Comparison of ENCODE assay signal across 19 cellular contexts in genomic region chrX:151085207-151085606, GRCh38.
"Had no signal": no experiment of that assay in that cellular context is flagged by ENCODE, and none has a peak within 500 bp of the region (broad histone marks: within the 10 kb centered on the region; RNA-seq: fewer than 3 reads in every experiment).

No MANE protein-coding gene starts in this region.

- H3K36me3 Mint-ChIP-seq: immature natural killer cell; memory B cell; mesothelial cell of epicardium; natural killer cell; stimulated activated naive B cell treated with anti-CD40 and anti-IgM and Interleukin-4, amounts not matched to agents 10 μg/mL and 1 μg/mL and 100 μg/mL, for 72 hours; type B pancreatic cell had no signal

- DNase-seq: colonic mucosa; dermis blood vessel endothelial cell; esophagus squamous epithelium; foreskin fibroblast; immature natural killer cell; left cardiac atrium; natural killer cell; ovary; right cardiac atrium; stimulated activated CD4-positive, alpha-beta T cell treated with anti-CD3 and anti-CD28 coated beads, Interleukin-4, amount 100 ng/mL, for 4 hours; stimulated activated naive B cell treated with anti-CD40 and anti-IgM and Interleukin-4, amounts not matched to agents 10 μg/mL and 1 μg/mL and 100 μg/mL, for 72 hours; uterus had no signal

- FAIRE-seq: keratinocyte had no signal

- H3K27ac ChIP-seq: colonic mucosa, esophagus squamous epithelium, gastroesophageal sphincter, ovary, uterus had no signal

- H3K4me3 ChIP-seq: colonic mucosa, esophagus squamous epithelium, gastroesophageal sphincter, ovary, uterus had no signal

- ATAC-seq: gastroesophageal sphincter; left cardiac atrium; natural killer cell; right cardiac atrium; stimulated activated naive B cell treated with anti-CD40 and anti-IgM and Interleukin-4, amounts not matched to agents 10 μg/mL and 1 μg/mL and 100 μg/mL, for 72 hours had no signal

- H3K36me3 ChIP-seq: colonic mucosa, esophagus squamous epithelium, gastroesophageal sphincter, ovary, uterus had no signal

- H3K27me3 ChIP-seq: colonic mucosa, gastroesophageal sphincter, ovary, uterus had no signal

- H3K9me3 Mint-ChIP-seq: memory B cell; natural killer cell; neural crest cell; stimulated activated naive B cell treated with anti-CD40 and anti-IgM and Interleukin-4, amounts not matched to agents 10 μg/mL and 1 μg/mL and 100 μg/mL, for 72 hours; type B pancreatic cell had no signal

- H3K4me3 Mint-ChIP-seq: immature natural killer cell; memory B cell; mesothelial cell of epicardium; natural killer cell; neural crest cell; stimulated activated naive B cell treated with anti-CD40 and anti-IgM and Interleukin-4, amounts not matched to agents 10 μg/mL and 1 μg/mL and 100 μg/mL, for 72 hours; type B pancreatic cell had no signal

- H3K9me3 ChIP-seq: colonic mucosa, esophagus squamous epithelium, gastroesophageal sphincter, ovary, uterus had no signal

- H3K4me1 ChIP-seq: uterus had no signal

- H3K27ac Mint-ChIP-seq: immature natural killer cell; memory B cell; mesothelial cell of epicardium; natural killer cell; progenitor cell of endocrine pancreas; stimulated activated naive B cell treated with anti-CD40 and anti-IgM and Interleukin-4, amounts not matched to agents 10 μg/mL and 1 μg/mL and 100 μg/mL, for 72 hours; type B pancreatic cell had no signal
